ENCODE assay signal across 8 cellular contexts in genomic region chr3:156382458-156383346, GRCh38.
DNase-seq lines count a peak whose midpoint lies in the region; TF ChIP-seq lines count a peak whose summit lies in the region.

No MANE protein-coding gene starts in this region.

- TF ChIP-seq CTCF in MCF 10A (IDR thresholded peaks at IDR 0.05; ENCODE audit: unreplicated experiment) (peak; percentile 64), breast epithelium (IDR thresholded peaks at IDR 0.05) (peak in 1 of 3 donors; percentile 8), osteocyte (IDR thresholded peaks at IDR 0.05) (peak; percentile 49)

- no peaks in the 10 kb centered on the region for H3K4me1 ChIP-seq in breast epithelium

- no peak overlapping the region for H3K4me3 Mint-ChIP-seq in MCF 10A (ENCODE audit: unreplicated experiment)
- no peak overlapping the region for H3K4me3 Mint-ChIP-seq in osteocyte (ENCODE audit: unreplicated experiment)

- H3K27ac Mint-ChIP-seq in MCF 10A (ENCODE audit: low read depth, unreplicated experiment) (no peak overlapping the region), osteocyte (ENCODE audit: unreplicated experiment) (no peak overlapping the region)

- DNase-seq in MCF 10A (ENCODE audit: unreplicated experiment) (peak; percentile 65), breast epithelium (ENCODE audit: low spot score in 2 of 2) (no peak), HCEC 1CT (peak; percentile 30), NOMO-1 treated with dmso at 0.1 percent for 144 hours (lab: John Stamatoyannopoulos, UW; ENCODE audit: unreplicated experiment) (peak; percentile 23), osteocyte (ENCODE audit: extremely low spot score, unreplicated experiment) (no peak), DMS79 (lab: John Stamatoyannopoulos, UW) (no peak), cerebellum (ENCODE audit: low spot score) (no peak)

- H3K27ac ChIP-seq in breast epithelium, result no peak overlapping the region
- H3K27ac ChIP-seq in cingulate gyrus (ENCODE audit: low read depth, low read length), result peak overlapping the region; percentile 31

- POLR2A ChIA-PET in MCF 10A (lab: Yijun Ruan, JAX), result no interaction called here

- CTCF ChIA-PET in MCF 10A (lab: Yijun Ruan, JAX), result interaction anchor here (0.6 to 3.6 kb wide), 14 partner anchors 9 to 699 kb away, joined by 3 to 38 read pairs (median 3); no protein-coding TSS in a partner anchor

- H3K36me3 Mint-ChIP-seq in MCF 10A (ENCODE audit: insufficient read depth, unreplicated experiment) (no peaks in the 10 kb centered on the region), osteocyte (ENCODE audit: unreplicated experiment) (no peaks in the 10 kb centered on the region)

- no peaks in the 10 kb centered on the region for H3K9me3 ChIP-seq in breast epithelium

- no peak for TF ChIP-seq POLR2A in breast epithelium (IDR thresholded peaks at IDR 0.05)

- H3K27me3 Mint-ChIP-seq in MCF 10A (ENCODE audit: insufficient read depth, unreplicated experiment) (peaks cover 73% of the 10 kb centered on the region), osteocyte (ENCODE audit: unreplicated experiment) (peaks cover 45% of the 10 kb centered on the region)

- no TSS peak for BruUV-seq in MCF 10A (replicated peaks; lab: Mats Ljungman, UMichigan)

- H3K4me1 Mint-ChIP-seq in MCF 10A (ENCODE audit: insufficient read depth, unreplicated experiment), result no peaks in the 10 kb centered on the region
- no peaks in the 10 kb centered on the region for H3K4me1 Mint-ChIP-seq in osteocyte (ENCODE audit: unreplicated experiment)

- H3K9me3 Mint-ChIP-seq in MCF 10A (ENCODE audit: unreplicated experiment) (no peaks in the 10 kb centered on the region), osteocyte (ENCODE audit: unreplicated experiment) (no peaks in the 10 kb centered on the region)

- intact Hi-C loops in MCF 10A (cut with micrococcal nuclease) (loop anchor here (1.0 to 10.0 kb wide), 6 partner anchors 70 to 387 kb away; no protein-coding TSS in a partner anchor), breast epithelium (cut with DNase I; ENCODE audit: low total_unique reads) (no loop called here)

- H3K4me3 ChIP-seq in breast epithelium, result no peak overlapping the region

- no peaks in the 10 kb centered on the region for H3K27me3 ChIP-seq in breast epithelium

- H3K36me3 ChIP-seq in breast epithelium, result no peaks in the 10 kb centered on the region

Comparison
In these comparisons a context has a peak if more than half of its experiments do, and no peak if none do; other contexts are left out.
1. DNase-seq: peak in MCF 10A (single experiment), HCEC 1CT (single experiment) and NOMO-1 treated with dmso at 0.1 percent for 144 hours (single experiment); none in breast epithelium (0 of 2), osteocyte (single experiment), DMS79 (single experiment) and cerebellum (single experiment).